8 cellular contexts compared by ENCODE assay signal in the genomic region with DNA sequence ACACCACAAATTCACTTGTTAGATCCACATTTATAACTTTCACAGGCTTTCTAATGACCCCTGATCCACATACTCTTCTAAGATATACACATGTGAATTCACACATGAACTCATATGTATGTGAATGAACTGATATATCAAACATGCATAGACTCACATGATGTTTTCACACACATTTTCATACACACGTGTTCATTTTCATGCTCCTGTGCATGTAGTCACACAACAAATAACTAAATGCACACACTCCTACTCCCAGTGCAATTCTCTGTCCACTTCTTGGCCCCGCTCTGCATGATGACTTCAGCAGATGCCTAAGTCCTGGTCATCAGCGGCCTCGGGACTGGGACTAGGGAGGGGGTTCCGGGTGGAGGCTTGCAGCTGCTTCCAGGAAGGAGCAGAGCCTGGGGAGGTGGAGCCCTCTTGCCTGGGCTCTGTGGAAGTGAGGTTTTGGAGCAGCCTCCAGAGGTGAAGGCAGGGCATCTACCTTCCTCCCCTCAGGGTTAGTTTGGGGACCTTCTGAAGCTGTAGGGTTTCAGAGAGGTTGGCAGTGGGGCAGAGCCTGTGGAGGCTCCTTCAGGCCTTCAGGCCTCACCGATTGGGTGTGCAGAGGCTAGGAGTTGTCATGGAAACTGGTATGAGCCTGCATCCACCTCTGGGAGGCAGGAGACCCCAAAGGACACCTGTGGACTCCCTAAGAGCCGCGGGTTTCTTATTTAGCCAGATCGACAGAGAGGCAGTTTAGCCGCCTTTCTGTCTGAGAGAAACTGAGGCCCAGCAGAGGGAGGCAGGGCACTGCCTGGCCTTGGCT. TPM values are rescaled to one million over a fixed set of nuclear protein-coding genes. Genes with fewer than 3 reads are reported as not detected.
DNase-seq lines count a peak whose midpoint lies in the region; ATAC-seq, FAIRE-seq and TF ChIP-seq lines count a peak whose summit lies in the region.

No MANE protein-coding gene starts in this region.

- TF ChIP-seq CTCF in H9 (conservative IDR thresholded peaks at IDR 0.05), result no peak
- TF ChIP-seq CTCF in pancreas (IDR thresholded peaks at IDR 0.05), result no peak

- H3K36me3 Mint-ChIP-seq in H9 (ENCODE audit: insufficient read depth in 1 of 3, low read depth in 3 of 3), result peaks cover 19 to 36% (median 34%) of the 10 kb centered on the region in 3 experiments; a peak in 6 of 7 replicates
- H3K36me3 Mint-ChIP-seq in activated naive CD8-positive, alpha-beta T cell treated with anti-CD3 and anti-CD28 coated beads for 36 hours, result no peaks in the 10 kb centered on the region

- no peak overlapping the region for H3K23ac ChIP-seq in H9 (ENCODE audit: insufficient read length, low read depth, low read length)

- H3K18ac ChIP-seq in H9 (ENCODE audit: insufficient read length, low read depth, low read length), result no peak overlapping the region

- H2AK5ac ChIP-seq in H9 (ENCODE audit: insufficient read length, low read length), result no peak overlapping the region

- H3K56ac ChIP-seq in H9 (ENCODE audit: insufficient read length, low read depth, low read length), result no peak overlapping the region

- H4K20me1 ChIP-seq in H9 (ENCODE audit: control insufficient read depth, insufficient read depth, insufficient read length), result no peaks in the 10 kb centered on the region

- peak overlapping the region in 1 of 4 donors; percentile 88 for H3K4me3 ChIP-seq in pancreas

- H3K4me3 Mint-ChIP-seq in H9, result peak overlapping the region; percentile 88 to 92
- peak overlapping the region; percentile 14 for H3K4me3 Mint-ChIP-seq in activated naive CD8-positive, alpha-beta T cell treated with anti-CD3 and anti-CD28 coated beads for 36 hours

- H3T11ph ChIP-seq in H9 (ENCODE audit: low read length), result no peak overlapping the region

- H3K36me3 ChIP-seq in pancreas, result peaks cover 0 to 11% (median 9%) of the 10 kb centered on the region in 3 donors

- WGBS in H9 (ENCODE audit: extremely low coverage, insufficient read length, low lambda C conversion rate), result no CpG with 5 or more reads among the region's 10 CpGs
- whole genome bisulfite sequencing in pancreas, 2 donors, result 56 to 59% methylated on average over 10 of the region's 10 CpGs

- peaks cover 33% of the 10 kb centered on the region for H3K23me2 ChIP-seq in H9 (ENCODE audit: insufficient read length, low read depth, low read length, poor library complexity, severe bottlenecking)

- no peak overlapping the region for H2AFZ ChIP-seq in H9 (ENCODE audit: low read length)

- H3K9me3 ChIP-seq in H9 (ENCODE audit: control insufficient read depth, low read depth, low read length) (no peaks in the 10 kb centered on the region), pancreas (no peaks in the 10 kb centered on the region)

- H2BK15ac ChIP-seq in H9 (ENCODE audit: low read depth, low read length), result no peak overlapping the region

- no peak overlapping the region for H4K91ac ChIP-seq in H9 (ENCODE audit: insufficient read length, low read depth, low read length)

- no peak overlapping the region for H4K8ac ChIP-seq in H9 (replicated peaks; ENCODE audit: insufficient read length, low read depth, low read length)

- no peak overlapping the region for H3K4ac ChIP-seq in H9 (ENCODE audit: low read depth, low read length)

- peak overlapping the region; percentile 2 to 41 (median 4); a peak in 5 of 7 replicates for H3K27ac Mint-ChIP-seq in H9
- no peak overlapping the region for H3K27ac Mint-ChIP-seq in activated naive CD8-positive, alpha-beta T cell treated with anti-CD3 and anti-CD28 coated beads for 36 hours

- DNase-seq in H9 (no peak), Right ventricle myocardium inferior (ENCODE audit: missing footprints) (peak; percentile 91), pancreas (peak in 5 of 6 donors; percentile 55 to 76 (median 68)), NCI-H69 (lab: John Stamatoyannopoulos, UW) (no peak), GM19238 (ENCODE audit: insufficient read length, low spot score) (no peak), NCI-H2107 treated with DMSO at 0.1 percent for 48 hours (lab: John Stamatoyannopoulos, UW; ENCODE audit: unreplicated experiment) (no peak)
- DNase-seq in activated naive CD8-positive, alpha-beta T cell treated with anti-CD3 and anti-CD28 coated beads for 36 hours, result no peak

- H2BK12ac ChIP-seq in H9 (ENCODE audit: insufficient read length, low read depth, low read length), result no peak overlapping the region

- H3K9ac ChIP-seq in H9 (ENCODE audit: extremely low read depth, insufficient read length, low read length), result no peak overlapping the region

- no peaks in the 10 kb centered on the region for H3K79me1 ChIP-seq in H9 (ENCODE audit: insufficient read depth, low read depth, low read length, poor library complexity, severe bottlenecking)

- no peak overlapping the region for H4K5ac ChIP-seq in H9 (ENCODE audit: insufficient read length, low read depth, low read length)

- intact Hi-C loops in Right ventricle myocardium inferior (cut with DNase I), result no loop called here
- intact Hi-C loops in pancreas (cut with DNase I), result no loop called here

- no peak overlapping the region for H2BK120ac ChIP-seq in H9 (ENCODE audit: low read depth, low read length, poor library complexity, severe bottlenecking)

- H3K27ac ChIP-seq in H9 (ENCODE audit: insufficient read length, low read depth, low read length), result no peak overlapping the region
- H3K27ac ChIP-seq in pancreas, result peak overlapping the region; percentile 49 to 99 (median 77)

- H3K27me3 ChIP-seq in H9 (ENCODE audit: insufficient read depth, low read length) (no peaks in the 10 kb centered on the region), pancreas (no peaks in the 10 kb centered on the region)

- no peaks in the 10 kb centered on the region; the same call in 1 of the 2 replicates for H3K79me2 ChIP-seq in H9 (ENCODE audit: insufficient read depth, low read length)

- FAIRE-seq in pancreas (lab: Jason Lieb, UNC), result no peak

- no peak overlapping the region for H3K14ac ChIP-seq in H9 (ENCODE audit: insufficient read depth, low read length)

- no peak overlapping the region for H3K4me2 ChIP-seq in H9 (ENCODE audit: insufficient read depth, insufficient read length, low read length)

- no peaks in the 10 kb centered on the region for H3K27me3 Mint-ChIP-seq in H9 (ENCODE audit: low read depth)
- no peaks in the 10 kb centered on the region for H3K27me3 Mint-ChIP-seq in activated naive CD8-positive, alpha-beta T cell treated with anti-CD3 and anti-CD28 coated beads for 36 hours

- H2BK5ac ChIP-seq in H9 (ENCODE audit: insufficient read length, low read length), result no peak overlapping the region

- H3K4me1 ChIP-seq in H9 (ENCODE audit: insufficient read depth, low read length) (peaks cover 2% of the 10 kb centered on the region; the same call in 1 of the 2 replicates), pancreas (peaks cover 0 to 17% (median 5%) of the 10 kb centered on the region in 3 donors)

- H2BK20ac ChIP-seq in H9 (ENCODE audit: low read depth, low read length, poor library complexity, severe bottlenecking), result no peak overlapping the region

- peaks cover 20 to 25% of the 10 kb centered on the region in 2 experiments for H3K4me1 Mint-ChIP-seq in H9
- peaks cover 12% of the 10 kb centered on the region for H3K4me1 Mint-ChIP-seq in activated naive CD8-positive, alpha-beta T cell treated with anti-CD3 and anti-CD28 coated beads for 36 hours

- no peaks in the 10 kb centered on the region; a peak in 2 of 5 replicates for H3K9me3 Mint-ChIP-seq in H9
- H3K9me3 Mint-ChIP-seq in activated naive CD8-positive, alpha-beta T cell treated with anti-CD3 and anti-CD28 coated beads for 36 hours, result no peaks in the 10 kb centered on the region

- ATAC-seq in Right ventricle myocardium inferior, result peak; percentile 52
- peak in 1 of 4 donors; percentile 9 for ATAC-seq in pancreas
- no peak for ATAC-seq in HG03135 (IDR thresholded peaks at IDR 0.05; ENCODE audit: unreplicated experiment)

RNA-seq across cellular contexts. Expression of a gene that starts 1.8 kb away (rescaled TPM):
- total RNA-seq in H9 (2021), result 69.1 and 71.3 TPM in 2 replicates
- 10 to 100 TPM; 10.4 to 12.1 TPM for total RNA-seq in activated naive CD8-positive, alpha-beta T cell treated with anti-CD3 and anti-CD28 coated beads for 36 hours
- 43.4 TPM for total RNA-seq in Right ventricle myocardium inferior
- total RNA-seq in pancreas, result 10 to 100 TPM; 10.5 to 26.5 (median 14.4) TPM
- 10 to 100 TPM; 41.1 to 52.2 TPM for polyA plus RNA-seq in pancreas

RNA-seq across cellular contexts. Expression of a gene that starts 14.1 kb away (rescaled TPM):
- total RNA-seq in H9 (2021) (38.7 and 41.7 TPM in 2 replicates), Right ventricle myocardium inferior (6.6 TPM), pancreas (1 to 10 TPM; 1.7 to 5.4 (median 3.8) TPM)
- total RNA-seq in activated naive CD8-positive, alpha-beta T cell treated with anti-CD3 and anti-CD28 coated beads for 36 hours, result 10 to 100 TPM; 40.6 to 41.9 TPM
- polyA plus RNA-seq in pancreas, result 1 to 10 TPM; 3.1 to 3.2 TPM

RNA-seq across cellular contexts. Expression of a gene that starts 14.1 kb away (rescaled TPM):
- total RNA-seq in H9 (2021) (70.3 and 71.0 TPM in 2 replicates), Right ventricle myocardium inferior (58.3 TPM), pancreas (10 to 100 TPM; 31.0 to 49.3 (median 36.2) TPM)
- 10 to 100 TPM; 56.3 to 58.1 TPM for total RNA-seq in activated naive CD8-positive, alpha-beta T cell treated with anti-CD3 and anti-CD28 coated beads for 36 hours
- polyA plus RNA-seq in pancreas, result 10 to 100 TPM; 67.7 to 93.5 TPM

RNA-seq across cellular contexts. Expression of a gene that starts 29.5 kb away (rescaled TPM):
- total RNA-seq in H9 (2021) (1.7 and 2.0 TPM in 2 replicates), Right ventricle myocardium inferior (0.22 TPM), pancreas (under 1 TPM; 0.18 to 0.49 (median 0.27) TPM)
- total RNA-seq in activated naive CD8-positive, alpha-beta T cell treated with anti-CD3 and anti-CD28 coated beads for 36 hours, result under 1 TPM; 0.14 to 0.66 TPM
- polyA plus RNA-seq in pancreas, result under 1 TPM; 0.89 to 0.99 TPM

RNA-seq across cellular contexts. Expression of a gene that starts 29.6 kb away (rescaled TPM):
- 2.8 and 3.4 TPM in 2 replicates for total RNA-seq in H9 (2021)
- total RNA-seq in activated naive CD8-positive, alpha-beta T cell treated with anti-CD3 and anti-CD28 coated beads for 36 hours, result 10 to 100 TPM; 12.6 to 13.9 TPM
- total RNA-seq in Right ventricle myocardium inferior, result 14.1 TPM
- total RNA-seq in pancreas, result 10 to 100 TPM in 5 of 6 donors, 1 to 10 TPM in 1; 8.2 to 33.5 (median 13.8) TPM
- polyA plus RNA-seq in pancreas, result 10 to 100 TPM; 19.2 to 19.3 TPM

Comparison
In these comparisons a context has a peak if more than half of its experiments do, and no peak if none do; other contexts are left out.
1. DNase-seq: peak in Right ventricle myocardium inferior (single experiment) and pancreas (5 of 6); none in H9 (single experiment), activated naive CD8-positive, alpha-beta T cell treated with anti-CD3 and anti-CD28 coated beads for 36 hours (single experiment), NCI-H69 (single experiment), GM19238 (single experiment) and NCI-H2107 treated with DMSO at 0.1 percent for 48 hours (single experiment).